Comparison of ENCODE assay signal across 9 cellular contexts in genomic region chr7:155356323-155357105, GRCh38. TPM values are rescaled to one million over a fixed set of nuclear protein-coding genes. Genes with fewer than 3 reads are reported as not detected.
DNase-seq lines count a peak whose midpoint lies in the region; ATAC-seq and TF ChIP-seq lines count a peak whose summit lies in the region.
"Had no signal": no experiment of that assay in that cellular context is flagged by ENCODE, and none has a peak within 500 bp of the region (broad histone marks: within the 10 kb centered on the region; RNA-seq: fewer than 3 reads in every experiment).

No MANE protein-coding gene starts in this region.

- intact Hi-C loops in posterior vena cava (cut with DNase I), result no loop called here

- no peak overlapping the region for H3K27ac Mint-ChIP-seq in chondrocyte (ENCODE audit: unreplicated experiment)

- peaks cover 78% of the 10 kb centered on the region for H3K27me3 Mint-ChIP-seq in chondrocyte (ENCODE audit: low read depth)

- peak; percentile 79 for TF ChIP-seq CTCF in chondrocyte (IDR thresholded peaks at IDR 0.05)

- DNase-seq in NCI-H1092 treated with DMSO at 0.1 percent for 48 hours (lab: John Stamatoyannopoulos, UW), result peak; percentile 17
- no peak for DNase-seq in NCI-H1092 (lab: John Stamatoyannopoulos, UW)
- peak; percentile 50 for DNase-seq in MV-4-11 (lab: John Stamatoyannopoulos, UW)
- DNase-seq in chondrocyte (ENCODE audit: low spot score), result no peak
- DNase-seq in posterior vena cava (ENCODE audit: low spot score), result peak; percentile 57
- DNase-seq in stimulated activated CD4-positive, alpha-beta T cell treated with anti-CD3 and anti-CD28 coated beads, Interleukin-2, amount 100 ng/mL, for 48 hours, result no peak
- DNase-seq: activated CD8-positive, alpha-beta memory T cell treated with anti-CD3 and anti-CD28 coated beads, Interleukin-2, amount 50 U/mL, for 4 hours had no signal

- ATAC-seq in HG03159 (IDR thresholded peaks at IDR 0.05; ENCODE audit: unreplicated experiment) (no peak), GM21515 (IDR thresholded peaks at IDR 0.05; ENCODE audit: unreplicated experiment) (no peak)

- H3K4me3 Mint-ChIP-seq in chondrocyte (ENCODE audit: unreplicated experiment), result no peak overlapping the region

- H3K36me3 Mint-ChIP-seq in chondrocyte (ENCODE audit: low read depth), result no peaks in the 10 kb centered on the region

- no peaks in the 10 kb centered on the region for H3K9me3 Mint-ChIP-seq in chondrocyte (ENCODE audit: low read depth)

- no peaks in the 10 kb centered on the region for H3K4me1 Mint-ChIP-seq in chondrocyte (ENCODE audit: low read depth)

RNA-seq across cellular contexts. Expression of gene INSIG1, which starts 58.8 kb away (rescaled TPM):
- 21.3 to 33.7 TPM (median 31.8 TPM) in 3 replicates for total RNA-seq in chondrocyte
- total RNA-seq in posterior vena cava, result 10 to 100 TPM; 25.2 to 27.3 TPM

Comparison
In these comparisons a context has a peak if more than half of its experiments do, and no peak if none do; other contexts are left out.
1. DNase-seq: peak in NCI-H1092 treated with DMSO at 0.1 percent for 48 hours (single experiment), MV-4-11 (single experiment) and posterior vena cava (single experiment); none in NCI-H1092 (single experiment), chondrocyte (single experiment) and stimulated activated CD4-positive, alpha-beta T cell treated with anti-CD3 and anti-CD28 coated beads, Interleukin-2, amount 100 ng/mL, for 48 hours (0 of 2).